9 cellular contexts compared by ENCODE assay signal in the genomic region with DNA sequence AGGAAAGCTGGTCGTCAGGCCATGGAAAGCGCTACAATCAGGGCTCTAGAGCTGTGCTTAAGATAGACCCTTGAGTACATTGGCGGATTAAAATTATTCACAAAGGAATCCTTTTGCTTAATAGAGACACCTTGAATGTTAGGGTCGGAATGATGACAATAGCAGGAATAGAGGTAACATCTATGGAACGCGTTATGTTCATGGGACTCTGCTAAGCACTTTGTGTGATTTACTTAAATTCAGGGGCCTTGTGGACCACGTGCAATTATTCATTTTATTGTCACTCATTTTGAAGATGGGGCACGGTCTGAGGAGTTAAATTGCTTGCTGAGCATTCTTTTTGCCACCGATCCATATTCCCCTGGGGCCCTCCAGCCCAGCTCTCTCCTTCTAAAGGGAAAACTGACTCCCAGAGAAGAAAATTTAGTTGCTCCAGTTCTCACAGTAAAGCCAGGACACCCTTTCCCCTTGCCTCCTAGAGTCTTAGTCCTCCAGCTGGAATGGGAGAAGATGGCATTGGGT. TPM values are rescaled to one million over a fixed set of nuclear protein-coding genes. Genes with fewer than 3 reads are reported as not detected.
A peak's percentile ranks its signal among the peaks of the same experiment; 100 is the strongest.
DNase-seq lines count a peak whose midpoint lies in the region; ATAC-seq and TF ChIP-seq lines count a peak whose summit lies in the region.
"Had no signal": no experiment of that assay in that cellular context is flagged by ENCODE, and none has a peak within 500 bp of the region (broad histone marks: within the 10 kb centered on the region; RNA-seq: fewer than 3 reads in every experiment).

No MANE protein-coding gene starts in this region.

- POLR2A ChIA-PET in HEK293 (lab: Yijun Ruan, JAX) = interaction anchor here (0.6 to 1.2 kb wide), 8 partner anchors 8 to 288 kb away, joined by 3 to 4 read pairs (median 4); partner anchors contain the start of gene WWC1

- ATAC-seq in GM18870 (IDR thresholded peaks at IDR 0.05; ENCODE audit: unreplicated experiment) = no peak

- H3K9ac ChIP-seq in SK-N-MC (ENCODE audit: insufficient read length) = peak overlapping the region; percentile 94

- H3K4me1 ChIP-seq in HEK293 (ENCODE audit: control insufficient read depth, insufficient read depth, low read length) = peaks cover 10% of the 10 kb centered on the region

- H3K4me3 ChIP-seq in HEK293 (ENCODE audit: low read depth, low read length) (peak overlapping the region; percentile 29), SK-N-MC (peak overlapping the region; percentile 100), fibroblast of the aortic adventitia (ENCODE audit: low read depth, low read length) (peak overlapping the region; percentile 64), skin epidermis (peak overlapping the region; percentile 69 to 95 (median 90))

- peaks cover 5 to 8% of the 10 kb centered on the region in 2 experiments; a peak in 2 of 3 replicates for H3K36me3 ChIP-seq in HEK293 (ENCODE audit: control insufficient read depth in 2 of 2, insufficient read depth in 1 of 2, low read length in 2 of 2)
- H3K36me3 ChIP-seq in SK-N-MC (ENCODE audit: insufficient read depth, low read length) = peaks cover 28% of the 10 kb centered on the region

- H3K27ac ChIP-seq in HEK293 (ENCODE audit: extremely low read depth, low read depth, low read length) = peak overlapping the region; percentile 57
- peak overlapping the region; percentile 95 for H3K27ac ChIP-seq in SK-N-MC
- H3K27ac ChIP-seq in skin epidermis = peak overlapping the region in 20 of 21 experiments; percentile 82 to 98 (median 92)

- no peak for TF ChIP-seq CTCF in HEK293 (tag by site-specific recombination; IDR thresholded peaks at IDR 0.05)
- no peak for TF ChIP-seq CTCF in fibroblast of the aortic adventitia (IDR thresholded peaks at IDR 0.05; ENCODE audit: insufficient read depth, low read length)

- DNase-seq in SK-N-MC (ENCODE audit: low read depth, low spot score) = no peak
- DNase-seq in fibroblast of the aortic adventitia (ENCODE audit: low read depth) = no peak
- no peak for DNase-seq in SIG-M5 (lab: John Stamatoyannopoulos, UW)
- DNase-seq in inferior parietal cortex (ENCODE audit: extremely low spot score) = no peak
- DNase-seq in stimulated activated CD4-positive, alpha-beta T cell treated with anti-CD3 and anti-CD28 coated beads, Interleukin-1b, Interleukin-23, amount 100 ng/mL, for 48 hours = no peak

- H3K9me3 ChIP-seq in HEK293 (ENCODE audit: control insufficient read depth, insufficient read depth, low read depth, low read length) (no peaks in the 10 kb centered on the region), SK-N-MC (ENCODE audit: low read depth, low read length) (no peaks in the 10 kb centered on the region)

- CTCF ChIA-PET in HEK293 (lab: Yijun Ruan, JAX) = no interaction called here

TF ChIP-seq in HEK293, 187 proteins besides CTCF, POLR2A, EP300 and RAD21 (continues in another document):
- TF ChIP-seq ZNF2 (tag by site-specific recombination; IDR thresholded peaks at IDR 0.05) = no peak
- TF ChIP-seq ZNF610 (tag by site-specific recombination; IDR thresholded peaks at IDR 0.05; ENCODE audit: borderline replicate concordance) = no peak
- no peak for TF ChIP-seq ZNF266 (tag by site-specific recombination; IDR thresholded peaks at IDR 0.05; ENCODE audit: low read depth)
- TF ChIP-seq PBX3 (CRISPR knock-in tag; IDR thresholded peaks at IDR 0.05) = no peak
- TF ChIP-seq OSR2 (tag by site-specific recombination; IDR thresholded peaks at IDR 0.05) = no peak
- no peak for TF ChIP-seq SETDB1 (IDR thresholded peaks at IDR 0.05; ENCODE audit: insufficient read length, low read length)
- TF ChIP-seq GLIS1 (tag by site-specific recombination; IDR thresholded peaks at IDR 0.05) = no peak
- TF ChIP-seq ZEB2 (tag by site-specific recombination; IDR thresholded peaks at IDR 0.05) = 0 out of 2 replicates have a peak, but pooled peaks have one; percentile 56
- no peak for TF ChIP-seq ZNF792 (tag by site-specific recombination; IDR thresholded peaks at IDR 0.05)
- peak; percentile 43; the same call in 1 of the 2 replicates for TF ChIP-seq MZF1 (tag by site-specific recombination; IDR thresholded peaks at IDR 0.05; ENCODE audit: borderline replicate concordance)
- no peak for TF ChIP-seq SCRT1 (tag by site-specific recombination; IDR thresholded peaks at IDR 0.05; ENCODE audit: borderline replicate concordance)
- TF ChIP-seq, protein P1, sequence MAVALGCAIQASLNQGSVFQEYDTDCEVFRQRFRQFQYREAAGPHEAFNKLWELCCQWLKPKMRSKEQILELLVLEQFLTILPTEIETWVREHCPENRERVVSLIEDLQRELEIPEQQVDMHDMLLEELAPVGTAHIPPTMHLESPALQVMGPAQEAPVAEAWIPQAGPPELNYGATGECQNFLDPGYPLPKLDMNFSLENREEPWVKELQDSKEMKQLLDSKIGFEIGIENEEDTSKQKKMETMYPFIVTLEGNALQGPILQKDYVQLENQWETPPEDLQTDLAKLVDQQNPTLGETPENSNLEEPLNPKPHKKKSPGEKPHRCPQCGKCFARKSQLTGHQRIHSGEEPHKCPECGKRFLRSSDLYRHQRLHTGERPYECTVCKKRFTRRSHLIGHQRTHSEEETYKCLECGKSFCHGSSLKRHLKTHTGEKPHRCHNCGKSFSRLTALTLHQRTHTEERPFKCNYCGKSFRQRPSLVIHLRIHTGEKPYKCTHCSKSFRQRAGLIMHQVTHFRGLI (tag by site-specific recombination; IDR thresholded peaks at IDR 0.05) = no peak
- no peak for TF ChIP-seq ZNF510 (tag by site-specific recombination; IDR thresholded peaks at IDR 0.05; ENCODE audit: insufficient replicate concordance)
- TF ChIP-seq YY2 (tag by site-specific recombination; IDR thresholded peaks at IDR 0.05) = no peak
- TF ChIP-seq ZNF544 (tag by site-specific recombination; IDR thresholded peaks at IDR 0.05) = no peak
- no peak for TF ChIP-seq ZNF223 (tag by site-specific recombination; IDR thresholded peaks at IDR 0.05)
- TF ChIP-seq ZIC2 (tag by site-specific recombination; IDR thresholded peaks at IDR 0.05) = no peak
- 0 out of 2 replicates have a peak, but pooled peaks have one; percentile 10 for TF ChIP-seq SP7 (tag by site-specific recombination; IDR thresholded peaks at IDR 0.05)
- no peak for TF ChIP-seq TSHZ1 (tag by site-specific recombination; IDR thresholded peaks at IDR 0.05; ENCODE audit: borderline replicate concordance)
- TF ChIP-seq ZNF280C (tag by site-specific recombination; IDR thresholded peaks at IDR 0.05) = no peak
- TF ChIP-seq ZNF416 (tag by site-specific recombination; IDR thresholded peaks at IDR 0.05) = no peak

RNA-seq across cellular contexts. Expression of gene PANK3, which starts 0.9 kb away (rescaled TPM):
- 35.3 and 37.5 TPM in 2 replicates for total RNA-seq in fibroblast of the aortic adventitia (ENCODE audit: low replicate concordance)

RNA-seq across cellular contexts. Expression of gene FBLL1, which starts 50.9 kb away (rescaled TPM):
- 0.33 TPM in 1 of 2 replicates, not detected in the other for total RNA-seq in fibroblast of the aortic adventitia (ENCODE audit: low replicate concordance)
- total RNA-seq: T-helper 1 cell treated with Interleukin-12 subunit alpha and Interleukin-12 subunit beta and Interleukin-4 antibody, amounts not matched to agents 30 ng/mL and 1 ng/mL, for 36 hours had no signal

Comparison
In these comparisons a context has a peak if more than half of its experiments do, and no peak if none do; other contexts are left out.
1. H3K4me3 ChIP-seq: peak in every context shown above with its lines; median percentile 100 in SK-N-MC; 90 in skin epidermis; 64 in fibroblast of the aortic adventitia; 29 in HEK293.